ENCODE assay signal across 16 cellular contexts in genomic region chr19:48135411-48135810, GRCh38. TPM values are rescaled to one million over a fixed set of nuclear protein-coding genes. Genes with fewer than 3 reads are reported as not detected.
DNase-seq lines count a peak whose midpoint lies in the region; ATAC-seq and TF ChIP-seq lines count a peak whose summit lies in the region.
"Had no signal": no experiment of that assay in that cellular context is flagged by ENCODE, and none has a peak within 500 bp of the region (broad histone marks: within the 10 kb centered on the region; RNA-seq: fewer than 3 reads in every experiment).

No MANE protein-coding gene starts in this region.

- CTCF ChIA-PET in T-cell (lab: Charles Lee), result no interaction called here

- DNase-seq in stimulated activated CD4-positive, alpha-beta T cell treated with anti-CD3 and anti-CD28 coated beads, Interleukin-15, amount 100 ng/mL, for 24 hours, result peak; percentile 45
- DNase-seq in stimulated activated CD4-positive, alpha-beta T cell treated with anti-CD3 and anti-CD28 coated beads, Interleukin-4, amount 100 ng/mL, for 4 hours, result no peak
- DNase-seq in NB4 (ENCODE audit: low read depth) (peak; percentile 49), erythroblast (lab: John Stamatoyannopoulos, UW) (peak; percentile 71 to 83), OCI-M1 (lab: John Stamatoyannopoulos, UW) (no peak), Kasumi-1 (lab: John Stamatoyannopoulos, UW) (no peak), T-cell (no peak)
- DNase-seq in stimulated activated effector memory CD8-positive, alpha-beta T cell treated with anti-CD3 and anti-CD28 coated beads, Interleukin-12 subunit alpha, Interleukin-12 subunit beta, amount 100 ng/mL, for 72 hours (ENCODE audit: low spot score in 2 of 2), result no peak
- DNase-seq: CD4-positive, CD25-positive, alpha-beta regulatory T cell; heart right ventricle; left lung; naive thymus-derived CD4-positive, alpha-beta T cell; NCI-H524 had no signal

- no peak overlapping the region for H3K4me3 Mint-ChIP-seq in stimulated activated effector memory CD8-positive, alpha-beta T cell treated with anti-CD3 and anti-CD28 coated beads, Interleukin-12 subunit alpha, Interleukin-12 subunit beta, amount 100 ng/mL, for 72 hours
- H3K4me3 Mint-ChIP-seq in T-cell, result no peak overlapping the region
- H3K4me3 Mint-ChIP-seq: activated naive CD4-positive, alpha-beta T cell treated with anti-CD3 and anti-CD28 coated beads, Interleukin-2, amount 50 U/mL, for 24 hours; CD4-positive, CD25-positive, alpha-beta regulatory T cell; naive thymus-derived CD4-positive, alpha-beta T cell had no signal

- H3K36me3 Mint-ChIP-seq in stimulated activated effector memory CD8-positive, alpha-beta T cell treated with anti-CD3 and anti-CD28 coated beads, Interleukin-12 subunit alpha, Interleukin-12 subunit beta, amount 100 ng/mL, for 72 hours, result peaks cover 75% of the 10 kb centered on the region
- H3K36me3 Mint-ChIP-seq in T-cell, result peaks cover 34% of the 10 kb centered on the region

- H3K9me3 Mint-ChIP-seq in stimulated activated effector memory CD8-positive, alpha-beta T cell treated with anti-CD3 and anti-CD28 coated beads, Interleukin-12 subunit alpha, Interleukin-12 subunit beta, amount 100 ng/mL, for 72 hours, result no peaks in the 10 kb centered on the region
- H3K9me3 Mint-ChIP-seq in T-cell, result no peaks in the 10 kb centered on the region
- H3K9me3 Mint-ChIP-seq: activated naive CD4-positive, alpha-beta T cell treated with anti-CD3 and anti-CD28 coated beads, Interleukin-2, amount 50 U/mL, for 24 hours; CD4-positive, CD25-positive, alpha-beta regulatory T cell had no signal

- ATAC-seq in stimulated activated effector memory CD8-positive, alpha-beta T cell treated with anti-CD3 and anti-CD28 coated beads, Interleukin-12 subunit alpha, Interleukin-12 subunit beta, amount 100 ng/mL, for 72 hours, result no peak
- ATAC-seq in T-cell (replicated peaks in 1 of 4), result no peak
- ATAC-seq: heart right ventricle; left lung; naive thymus-derived CD4-positive, alpha-beta T cell had no signal

- POLR2A ChIA-PET in T-cell (lab: Charles Lee), result no interaction called here

- no peaks in the 10 kb centered on the region for H3K27me3 Mint-ChIP-seq in T-cell
- H3K27me3 Mint-ChIP-seq: activated naive CD4-positive, alpha-beta T cell treated with anti-CD3 and anti-CD28 coated beads, Interleukin-2, amount 50 U/mL, for 24 hours; CD4-positive, CD25-positive, alpha-beta regulatory T cell; naive thymus-derived CD4-positive, alpha-beta T cell had no signal

- no peak overlapping the region for H3K4me3 ChIP-seq in NB4 (ENCODE audit: low read depth, low read length)
- H3K4me3 ChIP-seq: cardiac muscle cell, heart right ventricle, left lung, suprapubic skin had no signal

- TF ChIP-seq POLR2A in NB4 (IDR thresholded peaks at IDR 0.05; ENCODE audit: extremely low read depth, insufficient read length) (no peak), erythroblast (IDR thresholded peaks at IDR 0.05; ENCODE audit: low read length) (no peak)

- peak overlapping the region; percentile 29 for H3K27ac Mint-ChIP-seq in stimulated activated effector memory CD8-positive, alpha-beta T cell treated with anti-CD3 and anti-CD28 coated beads, Interleukin-12 subunit alpha, Interleukin-12 subunit beta, amount 100 ng/mL, for 72 hours
- H3K27ac Mint-ChIP-seq in T-cell, result no peak overlapping the region
- H3K27ac Mint-ChIP-seq: activated naive CD4-positive, alpha-beta T cell treated with anti-CD3 and anti-CD28 coated beads, Interleukin-2, amount 50 U/mL, for 24 hours; naive thymus-derived CD4-positive, alpha-beta T cell had no signal

- no peak for TF ChIP-seq CTCF in NB4 (IDR thresholded peaks at IDR 0.05; ENCODE audit: low read depth, low read length)

- peaks cover 7% of the 10 kb centered on the region for H3K4me1 Mint-ChIP-seq in stimulated activated effector memory CD8-positive, alpha-beta T cell treated with anti-CD3 and anti-CD28 coated beads, Interleukin-12 subunit alpha, Interleukin-12 subunit beta, amount 100 ng/mL, for 72 hours
- H3K4me1 Mint-ChIP-seq in T-cell, result no peaks in the 10 kb centered on the region
- H3K4me1 Mint-ChIP-seq: activated naive CD4-positive, alpha-beta T cell treated with anti-CD3 and anti-CD28 coated beads, Interleukin-2, amount 50 U/mL, for 24 hours; CD4-positive, CD25-positive, alpha-beta regulatory T cell had no signal

RNA-seq across cellular contexts. Expression of gene PLA2G4C, which starts 24.8 kb away (rescaled TPM):
- 1 to 10 TPM; 1.3 to 9.5 (median 3.4) TPM for total RNA-seq in T-cell

RNA-seq across cellular contexts. Expression of gene LIG1, which starts 34.7 kb away (rescaled TPM):
- total RNA-seq in T-cell, result 100 to 1,000 TPM in 3 of 5 donors, 10 to 100 TPM in 2; 58.7 to 127 (median 112) TPM

RNA-seq across cellular contexts. Expression of gene ZSWIM9, which starts 35.1 kb away (rescaled TPM):
- total RNA-seq in T-cell, result 10 to 100 TPM in 3 of 5 donors, 1 to 10 TPM in 2; 5.4 to 14.7 (median 11.6) TPM

Comparison
In these comparisons a context has a peak if more than half of its experiments do, and no peak if none do; other contexts are left out.
1. DNase-seq: peak in stimulated activated CD4-positive, alpha-beta T cell treated with anti-CD3 and anti-CD28 coated beads, Interleukin-15, amount 100 ng/mL, for 24 hours (single experiment), NB4 (single experiment) and erythroblast (2 of 2); none in stimulated activated CD4-positive, alpha-beta T cell treated with anti-CD3 and anti-CD28 coated beads, Interleukin-4, amount 100 ng/mL, for 4 hours (0 of 2), stimulated activated effector memory CD8-positive, alpha-beta T cell treated with anti-CD3 and anti-CD28 coated beads, Interleukin-12 subunit alpha, Interleukin-12 subunit beta, amount 100 ng/mL, for 72 hours (0 of 2), OCI-M1 (single experiment), Kasumi-1 (0 of 2) and T-cell (0 of 34).